Comparison of ENCODE assay signal across 8 cellular contexts in genomic region chr1:33367488-33368405, GRCh38. TPM values are rescaled to one million over a fixed set of nuclear protein-coding genes. Genes with fewer than 3 reads are reported as not detected.
DNase-seq lines count a peak whose midpoint lies in the region; ATAC-seq and TF ChIP-seq lines count a peak whose summit lies in the region.

No MANE protein-coding gene starts in this region.

- H3K36me3 ChIP-seq in BE2C = no peaks in the 10 kb centered on the region
- H3K36me3 ChIP-seq in WERI-Rb-1 = peaks cover 5% of the 10 kb centered on the region
- H3K36me3 ChIP-seq in brain microvascular endothelial cell (replicated peaks) = peaks cover 40% of the 10 kb centered on the region

- TF ChIP-seq CTCF in BE2C (IDR thresholded peaks at IDR 0.05; ENCODE audit: low read depth, low read length) (peak; percentile 79), WERI-Rb-1 (IDR thresholded peaks at IDR 0.05; ENCODE audit: low read depth, low read length) (peak; percentile 94), brain microvascular endothelial cell (IDR thresholded peaks at IDR 0.05; ENCODE audit: low read depth, low read length, missing control alignments) (peak; percentile 97)

- H3K27ac ChIP-seq in WERI-Rb-1 (peak overlapping the region; percentile 32; the same call in 1 of the 2 replicates), brain microvascular endothelial cell (no peak overlapping the region)

- DNase-seq in BE2C = peak; percentile 79
- DNase-seq in NCI-H1694 (lab: John Stamatoyannopoulos, UW) = peak; percentile 45
- DNase-seq in WERI-Rb-1 = peak; percentile 87
- DNase-seq in brain microvascular endothelial cell = peak; percentile 70
- DNase-seq in iPS-NIHi11 (ENCODE audit: low spot score) = peak; percentile 89
- peak; percentile 77 for DNase-seq in smooth muscle cell of the brain vasculature (ENCODE audit: low read depth, low spot score)

- H3K4me3 ChIP-seq in BE2C (ENCODE audit: low read depth, low read length) (no peak overlapping the region), WERI-Rb-1 (ENCODE audit: low read depth, low read length) (no peak overlapping the region), brain microvascular endothelial cell (ENCODE audit: low read depth, low read length) (no peak overlapping the region)

- peak; percentile 51 for ATAC-seq in GM21447 (IDR thresholded peaks at IDR 0.05; ENCODE audit: unreplicated experiment)
- ATAC-seq in GM18517 (IDR thresholded peaks at IDR 0.05; ENCODE audit: unreplicated experiment) = no peak

- in situ Hi-C loops in brain microvascular endothelial cell (cut with HindIII; ENCODE audit: low pct_ligation_motif_present, low sequenced_read_pairs) = no loop called here

- H3K27me3 ChIP-seq in BE2C = no peaks in the 10 kb centered on the region
- no peaks in the 10 kb centered on the region for H3K27me3 ChIP-seq in WERI-Rb-1 (ENCODE audit: insufficient read depth, low read depth, severe bottlenecking)
- no peaks in the 10 kb centered on the region for H3K27me3 ChIP-seq in brain microvascular endothelial cell (replicated peaks)

- H3K9me3 ChIP-seq in BE2C (no peaks in the 10 kb centered on the region), WERI-Rb-1 (ENCODE audit: severe bottlenecking) (no peaks in the 10 kb centered on the region)

- peaks cover 12% of the 10 kb centered on the region for H3K4me1 ChIP-seq in BE2C

RNA-seq across cellular contexts. Expression of gene A3GALT2, which starts 46.8 kb away (rescaled TPM):
- polyA plus RNA-seq in BE2C (2012; ENCODE audit: insufficient read depth, insufficient read length, low read depth) = not detected
